In genomic region chr1:89022167-89022959, GRCh38 we compare ENCODE assay signal across 8 cellular contexts. TPM values are rescaled to one million over a fixed set of nuclear protein-coding genes. Genes with fewer than 3 reads are reported as not detected.
DNase-seq lines count a peak whose midpoint lies in the region; ATAC-seq and TF ChIP-seq lines count a peak whose summit lies in the region.

Gene GBP3, minus strand, starts transcription at chr1:89022866. Its CDS starts 2,145 bp downstream, at chr1:89020721.

- H4K20me1 ChIP-seq in H9 (ENCODE audit: control insufficient read depth, insufficient read depth, insufficient read length), result no peaks in the 10 kb centered on the region

- no peaks in the 10 kb centered on the region for H3K36me3 ChIP-seq in CD8-positive, alpha-beta T cell (ENCODE audit: insufficient read depth, low read length)
- H3K36me3 ChIP-seq in mesendoderm (ENCODE audit: control insufficient read depth, insufficient read depth, low read length) (no peaks in the 10 kb centered on the region), urinary bladder (ENCODE audit: insufficient read depth) (no peaks in the 10 kb centered on the region)

- peak within 1 kb of the TSS; percentile 52 for H3K4me3 ChIP-seq in CD8-positive, alpha-beta T cell (ENCODE audit: low read depth, low read length)
- H3K4me3 ChIP-seq in mesendoderm (ENCODE audit: low read length) (no peak within 1 kb of the TSS), urinary bladder (ENCODE audit: low read depth, low read length) (peak within 1 kb of the TSS; percentile 79)

- no peaks in the 10 kb centered on the region for H3K27me3 Mint-ChIP-seq in CD8-positive, alpha-beta T cell (ENCODE audit: low read depth)
- H3K27me3 Mint-ChIP-seq in dendritic cell treated with granulocyte-macrophage colony-stimulating factor and Interleukin-4, amounts not matched to agents 40 ng/mL and 50 ng/mL, for 4 days, result no peaks in the 10 kb centered on the region
- no peaks in the 10 kb centered on the region for H3K27me3 Mint-ChIP-seq in H9 (ENCODE audit: low read depth)

- peaks cover 47% of the 10 kb centered on the region for H3K4me1 Mint-ChIP-seq in CD8-positive, alpha-beta T cell (ENCODE audit: low read depth)
- peaks cover 20% of the 10 kb centered on the region for H3K4me1 Mint-ChIP-seq in dendritic cell treated with granulocyte-macrophage colony-stimulating factor and Interleukin-4, amounts not matched to agents 40 ng/mL and 50 ng/mL, for 4 days (ENCODE audit: low read depth)
- peaks cover 13 to 14% of the 10 kb centered on the region in 2 experiments for H3K4me1 Mint-ChIP-seq in H9

- no peak within 1 kb of the TSS for H2BK20ac ChIP-seq in H9 (ENCODE audit: low read depth, low read length, poor library complexity, severe bottlenecking)

- H3K4ac ChIP-seq in mesendoderm (ENCODE audit: low read depth, low read length) (no peak within 1 kb of the TSS), H9 (ENCODE audit: low read depth, low read length) (no peak within 1 kb of the TSS)

- H4K91ac ChIP-seq in H9 (ENCODE audit: insufficient read length, low read depth, low read length), result no peak within 1 kb of the TSS

- H2BK15ac ChIP-seq in mesendoderm (replicated peaks; ENCODE audit: low read depth), result no peak within 1 kb of the TSS
- no peak within 1 kb of the TSS for H2BK15ac ChIP-seq in H9 (ENCODE audit: low read depth, low read length)

- H3K4me2 ChIP-seq in mesendoderm (ENCODE audit: low read length) (no peak within 1 kb of the TSS), H9 (ENCODE audit: insufficient read depth, insufficient read length, low read length) (no peak within 1 kb of the TSS)

- CTCF ChIA-PET in CD8-positive, alpha-beta T cell (lab: Charles Lee), result interaction anchor here (1.0 to 1.6 kb wide), 6 partner anchors 38 to 432 kb away, joined by 3 to 10 read pairs (median 4); partner anchors contain the start of gene GBP1

- H2BK5ac ChIP-seq in mesendoderm (ENCODE audit: low read length) (no peak within 1 kb of the TSS), H9 (ENCODE audit: insufficient read length, low read length) (no peak within 1 kb of the TSS)

- H2BK12ac ChIP-seq in H9 (ENCODE audit: insufficient read length, low read depth, low read length), result no peak within 1 kb of the TSS

- H4K5ac ChIP-seq in mesendoderm (ENCODE audit: low read length) (no peak within 1 kb of the TSS), H9 (ENCODE audit: insufficient read length, low read depth, low read length) (no peak within 1 kb of the TSS)

- H4K8ac ChIP-seq in mesendoderm (ENCODE audit: low read depth, low read length) (no peak within 1 kb of the TSS), H9 (replicated peaks; ENCODE audit: insufficient read length, low read depth, low read length) (no peak within 1 kb of the TSS)

- H3K9me3 Mint-ChIP-seq in CD8-positive, alpha-beta T cell, result peaks cover 11% of the 10 kb centered on the region
- peaks cover 5% of the 10 kb centered on the region for H3K9me3 Mint-ChIP-seq in dendritic cell treated with granulocyte-macrophage colony-stimulating factor and Interleukin-4, amounts not matched to agents 40 ng/mL and 50 ng/mL, for 4 days
- no peaks in the 10 kb centered on the region; a peak in 1 of 5 replicates for H3K9me3 Mint-ChIP-seq in H9

- H3K9ac ChIP-seq in mesendoderm (ENCODE audit: low read length) (no peak within 1 kb of the TSS), H9 (ENCODE audit: extremely low read depth, insufficient read length, low read length) (no peak within 1 kb of the TSS)

- no peaks in the 10 kb centered on the region for H3K79me1 ChIP-seq in mesendoderm (ENCODE audit: low read length)
- H3K79me1 ChIP-seq in H9 (ENCODE audit: insufficient read depth, low read depth, low read length, poor library complexity, severe bottlenecking), result no peaks in the 10 kb centered on the region

- H3K23ac ChIP-seq in mesendoderm (ENCODE audit: low read length) (no peak within 1 kb of the TSS), H9 (ENCODE audit: insufficient read length, low read depth, low read length) (no peak within 1 kb of the TSS)

- H2AK5ac ChIP-seq in mesendoderm (ENCODE audit: low read length), result no peak within 1 kb of the TSS
- no peak within 1 kb of the TSS for H2AK5ac ChIP-seq in H9 (ENCODE audit: insufficient read length, low read length)

- TF ChIP-seq CTCF in CD8-positive, alpha-beta T cell (IDR thresholded peaks at IDR 0.05), result no peak
- no peak for TF ChIP-seq CTCF in H9 (conservative IDR thresholded peaks at IDR 0.05)

- H2BK120ac ChIP-seq in mesendoderm (ENCODE audit: low read depth, low read length), result no peak within 1 kb of the TSS
- H2BK120ac ChIP-seq in H9 (ENCODE audit: low read depth, low read length, poor library complexity, severe bottlenecking), result no peak within 1 kb of the TSS

- peaks cover 23% of the 10 kb centered on the region for H3K4me1 ChIP-seq in CD8-positive, alpha-beta T cell (ENCODE audit: insufficient read depth, low read length)
- H3K4me1 ChIP-seq in mesendoderm (ENCODE audit: control insufficient read depth, low read depth, low read length) (no peaks in the 10 kb centered on the region), urinary bladder (ENCODE audit: insufficient read depth) (peaks cover 6% of the 10 kb centered on the region), H9 (ENCODE audit: insufficient read depth, low read length) (peaks cover 5% of the 10 kb centered on the region; the same call in 1 of the 2 replicates)

- peak within 1 kb of the TSS; percentile 50 for H3K27ac ChIP-seq in CD8-positive, alpha-beta T cell (ENCODE audit: low read depth, low read length)
- H3K27ac ChIP-seq in mesendoderm (ENCODE audit: low read depth, low read length) (no peak within 1 kb of the TSS), urinary bladder (ENCODE audit: low read depth) (peak within 1 kb of the TSS; percentile 90), H9 (ENCODE audit: insufficient read length, low read depth, low read length) (no peak within 1 kb of the TSS)

- POLR2A ChIA-PET in CD8-positive, alpha-beta T cell (lab: Charles Lee), result interaction anchor here (0.9 to 1.5 kb wide), 13 partner anchors 12 to 252 kb away, joined by 3 to 6 read pairs (median 4); partner anchors contain the start of genes GBP1 and GBP2

- H3K27me3 ChIP-seq in CD8-positive, alpha-beta T cell (ENCODE audit: insufficient read depth, low read length), result no peaks in the 10 kb centered on the region
- no peaks in the 10 kb centered on the region for H3K27me3 ChIP-seq in mesendoderm (ENCODE audit: insufficient read depth, low read length, poor library complexity)
- no peaks in the 10 kb centered on the region for H3K27me3 ChIP-seq in H9 (ENCODE audit: insufficient read depth, low read length)

- no peak within 1 kb of the TSS for H2AFZ ChIP-seq in H9 (ENCODE audit: low read length)

- no peak within 1 kb of the TSS for H3K14ac ChIP-seq in H9 (ENCODE audit: insufficient read depth, low read length)

- H3K18ac ChIP-seq in mesendoderm (ENCODE audit: low read length), result no peak within 1 kb of the TSS
- no peak within 1 kb of the TSS for H3K18ac ChIP-seq in H9 (ENCODE audit: insufficient read length, low read depth, low read length)

- peak within 1 kb of the TSS; percentile 94 for H3K27ac Mint-ChIP-seq in CD8-positive, alpha-beta T cell
- H3K27ac Mint-ChIP-seq in dendritic cell treated with granulocyte-macrophage colony-stimulating factor and Interleukin-4, amounts not matched to agents 40 ng/mL and 50 ng/mL, for 4 days, result peak within 1 kb of the TSS; percentile 67
- no peak within 1 kb of the TSS; a peak in 2 of 7 replicates for H3K27ac Mint-ChIP-seq in H9

- H3K56ac ChIP-seq in mesendoderm (ENCODE audit: low read length), result peak within 1 kb of the TSS; percentile 34
- no peak within 1 kb of the TSS for H3K56ac ChIP-seq in H9 (ENCODE audit: insufficient read length, low read depth, low read length)

- no peaks in the 10 kb centered on the region for H3K9me3 ChIP-seq in CD8-positive, alpha-beta T cell (ENCODE audit: low read length)
- H3K9me3 ChIP-seq in H9 (ENCODE audit: control insufficient read depth, low read depth, low read length), result no peaks in the 10 kb centered on the region

- ATAC-seq in CD8-positive, alpha-beta T cell, result peak; percentile 83
- ATAC-seq in GM19372 (IDR thresholded peaks at IDR 0.05; ENCODE audit: low read depth, unreplicated experiment) (peak; percentile 71), HG03469 (IDR thresholded peaks at IDR 0.05; ENCODE audit: unreplicated experiment) (peak; percentile 86)

- peak within 1 kb of the TSS; percentile 89 for H3K4me3 Mint-ChIP-seq in CD8-positive, alpha-beta T cell
- H3K4me3 Mint-ChIP-seq in dendritic cell treated with granulocyte-macrophage colony-stimulating factor and Interleukin-4, amounts not matched to agents 40 ng/mL and 50 ng/mL, for 4 days, result peak within 1 kb of the TSS; percentile 84
- H3K4me3 Mint-ChIP-seq in H9, result no peak within 1 kb of the TSS

- no CpG with 5 or more reads among the region's 5 CpGs for WGBS in mesendoderm (ENCODE audit: extremely low coverage, insufficient coverage, low lambda C conversion rate)
- WGBS in urinary bladder, result 26% methylated on average over 5 of the region's 5 CpGs
- no CpG with 5 or more reads among the region's 5 CpGs for WGBS in H9 (ENCODE audit: extremely low coverage, insufficient read length, low lambda C conversion rate)

- intact Hi-C loops in CD8-positive, alpha-beta T cell (cut with DNase I, micrococcal nuclease), result loop anchor here (2.0 to 5.0 kb wide), 2 partner anchors 40 kb away; no protein-coding TSS in a partner anchor
- intact Hi-C loops in dendritic cell treated with granulocyte-macrophage colony-stimulating factor and Interleukin-4, amounts not matched to agents 40 ng/mL and 50 ng/mL, for 4 days (cut with micrococcal nuclease), result no loop called here

- no peak within 1 kb of the TSS for H3T11ph ChIP-seq in H9 (ENCODE audit: low read length)

- H3K23me2 ChIP-seq in H9 (ENCODE audit: insufficient read length, low read depth, low read length, poor library complexity, severe bottlenecking), result no peaks in the 10 kb centered on the region

- DNase-seq in CD8-positive, alpha-beta T cell, result peak in 1 of 7 experiments; percentile 14
- DNase-seq in RPMI7951 (ENCODE audit: low read depth) (peak; percentile 70), mesendoderm (no peak), H9 (no peak)

- H3K36me3 Mint-ChIP-seq in CD8-positive, alpha-beta T cell, result peaks cover 47% of the 10 kb centered on the region
- H3K36me3 Mint-ChIP-seq in dendritic cell treated with granulocyte-macrophage colony-stimulating factor and Interleukin-4, amounts not matched to agents 40 ng/mL and 50 ng/mL, for 4 days (ENCODE audit: low read depth), result peaks cover 29% of the 10 kb centered on the region
- no peaks in the 10 kb centered on the region for H3K36me3 Mint-ChIP-seq in H9 (ENCODE audit: insufficient read depth in 1 of 3, low read depth in 3 of 3)

- H3K79me2 ChIP-seq in mesendoderm (ENCODE audit: control insufficient read depth, insufficient read depth, low read length), result no peaks in the 10 kb centered on the region
- H3K79me2 ChIP-seq in H9 (ENCODE audit: insufficient read depth, low read length), result no peaks in the 10 kb centered on the region

RNA-seq across cellular contexts. Expression of gene GBP3, which starts in this region (rescaled TPM):
- 10 to 100 TPM; 18.6 to 21.6 TPM for total RNA-seq in CD8-positive, alpha-beta T cell
- 61.8 and 75.8 TPM in 2 replicates for total RNA-seq in RPMI7951 (2014; rRNA removed; shearing (Covaris generic))
- not detected for polyA plus RNA-seq in mesendoderm (2013, experiment 1 of 2)
- not detected for polyA plus RNA-seq in mesendoderm (2013, experiment 2 of 2)
- total RNA-seq in urinary bladder, result 55.4 TPM
- 10.2 TPM for polyA plus RNA-seq in urinary bladder
- total RNA-seq in H9 (2021), result not detected in 2 replicates

Comparison
In these comparisons a context has a peak if more than half of its experiments do, and no peak if none do; other contexts are left out.
1. RNA of gene GBP3 (total RNA-seq): 61.8 to 75.8 TPM in RPMI7951, 55.4 TPM in urinary bladder (single experiment) and 18.6 to 21.6 TPM in CD8-positive, alpha-beta T cell; not detected in H9; every median in the first group is over 10 times any median in the second.
2. H3K27ac ChIP-seq: peak in CD8-positive, alpha-beta T cell (single experiment) and urinary bladder (single experiment); none in mesendoderm (single experiment) and H9 (single experiment).
3. H3K27ac Mint-ChIP-seq: peak in CD8-positive, alpha-beta T cell (single experiment) and dendritic cell treated with granulocyte-macrophage colony-stimulating factor and Interleukin-4, amounts not matched to agents 40 ng/mL and 50 ng/mL, for 4 days (single experiment); none in H9 (0 of 3).
4. H3K4me3 Mint-ChIP-seq: peak in CD8-positive, alpha-beta T cell (single experiment) and dendritic cell treated with granulocyte-macrophage colony-stimulating factor and Interleukin-4, amounts not matched to agents 40 ng/mL and 50 ng/mL, for 4 days (single experiment); none in H9 (0 of 2).
5. Peak in every context shown above with its lines, with median percentiles within 50 percentile points of each other: ATAC-seq.